ENCODE assay signal across 8 cellular contexts in the genomic region with DNA sequence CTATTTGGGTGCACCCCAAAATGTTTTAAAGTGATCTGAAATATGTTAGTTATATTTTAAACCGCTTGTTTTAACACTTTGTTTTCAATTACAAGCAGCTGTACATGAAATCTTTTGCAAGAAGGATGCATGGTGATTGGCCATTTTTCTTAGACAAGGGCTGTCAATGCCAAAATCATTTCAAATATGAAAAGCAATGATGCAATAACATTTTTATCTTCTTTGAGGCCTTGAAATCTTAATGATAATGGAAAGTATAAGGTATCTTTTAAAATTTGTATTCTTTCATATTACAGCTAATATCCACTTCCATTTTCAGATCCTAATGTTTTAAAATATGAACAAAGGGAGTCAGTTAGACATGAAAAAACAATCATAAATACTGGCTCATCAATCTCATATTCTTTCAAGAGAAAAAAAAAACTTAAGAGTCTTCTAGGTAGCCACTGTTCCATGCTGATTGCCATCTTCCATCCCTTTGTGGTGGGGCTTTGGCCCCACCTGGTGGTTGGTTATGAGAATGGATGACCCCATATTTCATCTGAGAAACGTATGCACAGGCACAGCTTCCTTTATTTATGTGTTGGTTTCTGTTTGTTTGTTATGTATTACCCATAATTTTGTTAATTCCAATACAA.
DNase-seq lines count a peak whose midpoint lies in the region; ATAC-seq and TF ChIP-seq lines count a peak whose summit lies in the region.

No MANE protein-coding gene starts in this region.

- DNase-seq in activated T-cell treated with anti-CD3 and anti-CD28 coated beads for 48 hours (ENCODE audit: low read depth) (peak; percentile 21), NCI-H82 treated with DMSO at 0.1 percent for 48 hours (lab: John Stamatoyannopoulos, UW; ENCODE audit: unreplicated experiment) (peak; percentile 68), MCF 10A (ENCODE audit: unreplicated experiment) (peak; percentile 80), right lobe of liver (peak in 1 of 3 donors; percentile 19)
- no peak for DNase-seq in activated T-cell treated with anti-CD3 and anti-CD28 coated beads, Interleukin-2, amount 50 U/mL, for 4 hours
- DNase-seq in activated T-helper 1 cell treated with anti-CD3 and anti-CD28 coated beads, Interleukin-12 subunit alpha, Interleukin-12 subunit beta, Interleukin-2, Interleukin-4 antibody, amounts not matched to agents 30 ng/mL and 10 ng/mL and 1 ng/mL, durations not matched to agents 14 hours and 24 hours and 36 hours (ENCODE audit: low spot score) = no peak

- H3K27ac ChIP-seq in right lobe of liver = no peak overlapping the region

- intact Hi-C loops in MCF 10A (cut with micrococcal nuclease) (loop anchor here (1.0 to 5.0 kb wide), 3 partner anchors 50 to 150 kb away; no protein-coding TSS in a partner anchor), right lobe of liver (cut with DNase I) (no loop called here)
- intact Hi-C loops in activated T-helper 1 cell treated with anti-CD3 and anti-CD28 coated beads, Interleukin-12 subunit alpha, Interleukin-12 subunit beta, Interleukin-2, Interleukin-4 antibody, amounts not matched to agents 30 ng/mL and 10 ng/mL and 1 ng/mL, durations not matched to agents 14 hours and 24 hours and 36 hours (cut with micrococcal nuclease) = no loop called here

- no peak for TF ChIP-seq POLR2A in right lobe of liver (IDR thresholded peaks at IDR 0.05)

- no peaks in the 10 kb centered on the region for H3K27me3 ChIP-seq in right lobe of liver

- H3K27ac Mint-ChIP-seq in MCF 10A (ENCODE audit: low read depth, unreplicated experiment) = no peak overlapping the region
- no peak overlapping the region for H3K27ac Mint-ChIP-seq in activated T-helper 1 cell treated with anti-CD3 and anti-CD28 coated beads, Interleukin-12 subunit alpha, Interleukin-12 subunit beta, Interleukin-2, Interleukin-4 antibody, amounts not matched to agents 30 ng/mL and 10 ng/mL and 1 ng/mL, durations not matched to agents 14 hours and 24 hours and 36 hours

- no peaks in the 10 kb centered on the region for H3K9me3 ChIP-seq in right lobe of liver

- ATAC-seq in activated T-cell treated with anti-CD3 and anti-CD28 coated beads, Interleukin-2, amount 50 U/mL, for 4 hours = no peak
- ATAC-seq in GM21381 (IDR thresholded peaks at IDR 0.05; ENCODE audit: unreplicated experiment) = peak; percentile 99
- ATAC-seq in HG03521 (IDR thresholded peaks at IDR 0.05; ENCODE audit: unreplicated experiment) = peak; percentile 97
- ATAC-seq in right lobe of liver = peak; percentile 62 to 87 (median 74)

- WGBS in right lobe of liver (ENCODE audit: insufficient coverage, low coverage, low lambda C conversion rate, missing lambda C conversion rate) = 23% methylated on average over 2 of the region's 2 CpGs

- no peaks in the 10 kb centered on the region for H3K36me3 Mint-ChIP-seq in activated T-cell treated with anti-CD3 and anti-CD28 coated beads, Interleukin-2, amount 50 U/mL, for 4 hours (ENCODE audit: insufficient read depth)
- H3K36me3 Mint-ChIP-seq in MCF 10A (ENCODE audit: insufficient read depth, unreplicated experiment) = no peaks in the 10 kb centered on the region
- H3K36me3 Mint-ChIP-seq in activated T-helper 1 cell treated with anti-CD3 and anti-CD28 coated beads, Interleukin-12 subunit alpha, Interleukin-12 subunit beta, Interleukin-2, Interleukin-4 antibody, amounts not matched to agents 30 ng/mL and 10 ng/mL and 1 ng/mL, durations not matched to agents 14 hours and 24 hours and 36 hours (ENCODE audit: low read depth) = no peaks in the 10 kb centered on the region

- no peaks in the 10 kb centered on the region for H3K27me3 Mint-ChIP-seq in activated T-cell treated with anti-CD3 and anti-CD28 coated beads, Interleukin-2, amount 50 U/mL, for 4 hours (ENCODE audit: low read depth)
- H3K27me3 Mint-ChIP-seq in MCF 10A (ENCODE audit: insufficient read depth, unreplicated experiment) = no peaks in the 10 kb centered on the region
- no peaks in the 10 kb centered on the region for H3K27me3 Mint-ChIP-seq in activated T-helper 1 cell treated with anti-CD3 and anti-CD28 coated beads, Interleukin-12 subunit alpha, Interleukin-12 subunit beta, Interleukin-2, Interleukin-4 antibody, amounts not matched to agents 30 ng/mL and 10 ng/mL and 1 ng/mL, durations not matched to agents 14 hours and 24 hours and 36 hours (ENCODE audit: insufficient read depth)

- H3K4me1 Mint-ChIP-seq in activated T-cell treated with anti-CD3 and anti-CD28 coated beads, Interleukin-2, amount 50 U/mL, for 4 hours (ENCODE audit: low read depth) = no peaks in the 10 kb centered on the region
- peaks cover 9% of the 10 kb centered on the region for H3K4me1 Mint-ChIP-seq in MCF 10A (ENCODE audit: insufficient read depth, unreplicated experiment)
- no peaks in the 10 kb centered on the region for H3K4me1 Mint-ChIP-seq in activated T-helper 1 cell treated with anti-CD3 and anti-CD28 coated beads, Interleukin-12 subunit alpha, Interleukin-12 subunit beta, Interleukin-2, Interleukin-4 antibody, amounts not matched to agents 30 ng/mL and 10 ng/mL and 1 ng/mL, durations not matched to agents 14 hours and 24 hours and 36 hours (ENCODE audit: low read depth)

- no TSS peak for BruUV-seq in MCF 10A (replicated peaks; lab: Mats Ljungman, UMichigan)

- POLR2A ChIA-PET in MCF 10A (lab: Yijun Ruan, JAX) = interaction anchor here (1.2 kb wide), 1 partner anchor 150 kb away, joined by 3 read pairs; no protein-coding TSS in a partner anchor

- H3K4me3 ChIP-seq in right lobe of liver = no peak overlapping the region

- peak; percentile 73 for TF ChIP-seq CTCF in MCF 10A (IDR thresholded peaks at IDR 0.05; ENCODE audit: unreplicated experiment)
- peak; percentile 46 to 72 (median 63) for TF ChIP-seq CTCF in right lobe of liver (IDR thresholded peaks at IDR 0.05)

- H3K36me3 ChIP-seq in right lobe of liver = no peaks in the 10 kb centered on the region

- CTCF ChIA-PET in MCF 10A (lab: Yijun Ruan, JAX) = interaction anchor here (0.6 to 2.4 kb wide), 24 partner anchors 8 to 1626 kb away, joined by 3 to 17 read pairs (median 4); no protein-coding TSS in a partner anchor

- no peaks in the 10 kb centered on the region for H3K9me3 Mint-ChIP-seq in activated T-cell treated with anti-CD3 and anti-CD28 coated beads, Interleukin-2, amount 50 U/mL, for 4 hours
- H3K9me3 Mint-ChIP-seq in MCF 10A (ENCODE audit: unreplicated experiment) = no peaks in the 10 kb centered on the region
- no peaks in the 10 kb centered on the region for H3K9me3 Mint-ChIP-seq in activated T-helper 1 cell treated with anti-CD3 and anti-CD28 coated beads, Interleukin-12 subunit alpha, Interleukin-12 subunit beta, Interleukin-2, Interleukin-4 antibody, amounts not matched to agents 30 ng/mL and 10 ng/mL and 1 ng/mL, durations not matched to agents 14 hours and 24 hours and 36 hours

- no peak overlapping the region for H3K4me3 Mint-ChIP-seq in activated T-cell treated with anti-CD3 and anti-CD28 coated beads, Interleukin-2, amount 50 U/mL, for 4 hours
- no peak overlapping the region for H3K4me3 Mint-ChIP-seq in MCF 10A (ENCODE audit: unreplicated experiment)
- H3K4me3 Mint-ChIP-seq in activated T-helper 1 cell treated with anti-CD3 and anti-CD28 coated beads, Interleukin-12 subunit alpha, Interleukin-12 subunit beta, Interleukin-2, Interleukin-4 antibody, amounts not matched to agents 30 ng/mL and 10 ng/mL and 1 ng/mL, durations not matched to agents 14 hours and 24 hours and 36 hours = no peak overlapping the region

- no peaks in the 10 kb centered on the region for H3K4me1 ChIP-seq in right lobe of liver

Comparison
In these comparisons a context has a peak if more than half of its experiments do, and no peak if none do; other contexts are left out.
1. DNase-seq: peak in activated T-cell treated with anti-CD3 and anti-CD28 coated beads for 48 hours (single experiment), NCI-H82 treated with DMSO at 0.1 percent for 48 hours (single experiment) and MCF 10A (single experiment); none in activated T-cell treated with anti-CD3 and anti-CD28 coated beads, Interleukin-2, amount 50 U/mL, for 4 hours (single experiment) and activated T-helper 1 cell treated with anti-CD3 and anti-CD28 coated beads, Interleukin-12 subunit alpha, Interleukin-12 subunit beta, Interleukin-2, Interleukin-4 antibody, amounts not matched to agents 30 ng/mL and 10 ng/mL and 1 ng/mL, durations not matched to agents 14 hours and 24 hours and 36 hours (single experiment).
2. ATAC-seq: peak in GM21381 (single experiment), HG03521 (single experiment) and right lobe of liver (4 of 4); none in activated T-cell treated with anti-CD3 and anti-CD28 coated beads, Interleukin-2, amount 50 U/mL, for 4 hours (0 of 2).